1 cellular context compared by ENCODE assay signal in genomic region chr9:121233906-121234901, GRCh38.
A peak's percentile ranks its signal among the peaks of the same experiment; 100 is the strongest.
TF ChIP-seq lines count a peak whose summit lies in the region.

No MANE protein-coding gene starts in this region.

TF ChIP-seq in K562, 482 proteins besides CTCF, POLR2A, EP300 and RAD21 (continued from another document and continues in another):
- TF ChIP-seq ZNF778 (CRISPR knock-in tag; IDR thresholded peaks at IDR 0.05) (no peak), MAFG (tag; conservative IDR thresholded peaks at IDR 0.05) (peak; percentile 59; the same call in 1 of the 2 replicates), FOXA1 (IDR thresholded peaks at IDR 0.05; ENCODE audit: borderline replicate concordance) (no peak), CEBPG (CRISPR knock-in tag; IDR thresholded peaks at IDR 0.05) (peak; percentile 52), CEBPG (tag; conservative IDR thresholded peaks at IDR 0.05 in 1 of 2, IDR thresholded peaks at IDR 0.05 in 1 of 2) (peak; percentile 85 to 89), BCOR (IDR thresholded peaks at IDR 0.05) (peak; percentile 24; the same call in 1 of the 2 replicates), ZNF318 (IDR thresholded peaks at IDR 0.05; ENCODE audit: borderline replicate concordance in 1 of 2, low read depth in 1 of 2) (no peak), TFE3 (CRISPR knock-in tag; IDR thresholded peaks at IDR 0.05) (no peak), JUN (IDR thresholded peaks at IDR 0.05; ENCODE audit: borderline replicate concordance, low read depth, low read length) (0 out of 2 replicates have a peak, but pooled peaks have one; percentile 50), JUN (CRISPR knock-in tag; IDR thresholded peaks at IDR 0.05; ENCODE audit: borderline replicate concordance) (no peak), CBX3 (IDR thresholded peaks at IDR 0.05; ENCODE audit: borderline replicate concordance in 1 of 2, low read length in 2 of 2) (peak in 1 of 2 experiments; percentile 68; a peak in 2 of 3 replicates), CREBBP (IDR thresholded peaks at IDR 0.05; ENCODE audit: low read depth, low read length) (no peak), ATF3 (IDR thresholded peaks at IDR 0.05) (peak; percentile 95), ATF3 (CRISPR knock-in tag; conservative IDR thresholded peaks at IDR 0.05) (no peak), ATF7 (IDR thresholded peaks at IDR 0.05) (peak; percentile 37; the same call in 1 of the 2 replicates), FOXK2 (conservative IDR thresholded peaks at IDR 0.05 in 1 of 2, IDR thresholded peaks at IDR 0.05 in 1 of 2; ENCODE audit: low read depth in 2 of 2) (no peak), E4F1 (CRISPR knock-in tag; IDR thresholded peaks at IDR 0.05; ENCODE audit: borderline replicate concordance) (no peak), HMG20A (CRISPR knock-in tag; conservative IDR thresholded peaks at IDR 0.05) (no peak), NR4A1 (CRISPR knock-in tag; IDR thresholded peaks at IDR 0.05) (no peak; the same call in 1 of the 2 replicates), NR4A1 (tag; IDR thresholded peaks at IDR 0.05) (peak; percentile 64), ELK3 (CRISPR knock-in tag; IDR thresholded peaks at IDR 0.05) (no peak), PTBP1 (IDR thresholded peaks at IDR 0.05; ENCODE audit: low read depth, low read length) (no peak), MYNN (IDR thresholded peaks at IDR 0.05) (0 out of 2 replicates have a peak, but pooled peaks have one; percentile 56), MYNN (CRISPR knock-in tag; IDR thresholded peaks at IDR 0.05) (no peak), ZNF518B (CRISPR knock-in tag; IDR thresholded peaks at IDR 0.05) (no peak), KLF13 (tag; IDR thresholded peaks at IDR 0.05; ENCODE audit: borderline replicate concordance, low read depth) (0 out of 2 replicates have a peak, but pooled peaks have one; percentile 34), MTA1 (IDR thresholded peaks at IDR 0.05; ENCODE audit: borderline replicate concordance) (peak; percentile 24; the same call in 1 of the 2 replicates), FOXM1 (IDR thresholded peaks at IDR 0.05; ENCODE audit: low read depth) (no peak), FOXM1 (CRISPR knock-in tag; IDR thresholded peaks at IDR 0.05; ENCODE audit: low read depth) (no peak), STAT5A (IDR thresholded peaks at IDR 0.05; ENCODE audit: borderline replicate concordance, low read length) (no peak; the same call in 1 of the 2 replicates), SUPT5H (IDR thresholded peaks at IDR 0.05) (peak; percentile 39; the same call in 1 of the 2 replicates), CEBPB (tag; IDR thresholded peaks at IDR 0.05) (peak; percentile 91), NBN (IDR thresholded peaks at IDR 0.05; ENCODE audit: low read depth) (peak; percentile 45; the same call in 1 of the 2 replicates), MAFF (IDR thresholded peaks at IDR 0.05; ENCODE audit: low read length) (peak; percentile 61), RBM25 (IDR thresholded peaks at IDR 0.05; ENCODE audit: low read depth, low read length, severe bottlenecking) (no peak), HDAC8 (tag; IDR thresholded peaks at IDR 0.05) (peak; percentile 58; the same call in 1 of the 2 replicates), ZBTB11 (CRISPR knock-in tag; IDR thresholded peaks at IDR 0.05) (peak in 2 of 3 experiments; percentile 24 to 59; a peak in 2 of 6 replicates), GTF2A2 (tag; IDR thresholded peaks at IDR 0.05) (no peak), ZNF696 (CRISPR knock-in tag; conservative IDR thresholded peaks at IDR 0.05) (no peak), ID3 (CRISPR knock-in tag; IDR thresholded peaks at IDR 0.05) (no peak), ID3 (tag; IDR thresholded peaks at IDR 0.05) (peak; percentile 49; the same call in 1 of the 2 replicates)
